ENCODE assay signal across 13 cellular contexts in genomic region chr3:120102674-120103073, GRCh38. TPM values are rescaled to one million over a fixed set of nuclear protein-coding genes. Genes with fewer than 3 reads are reported as not detected.
DNase-seq lines count a peak whose midpoint lies in the region; ATAC-seq and TF ChIP-seq lines count a peak whose summit lies in the region.
"Had no signal": no experiment of that assay in that cellular context is flagged by ENCODE, and none has a peak within 500 bp of the region (broad histone marks: within the 10 kb centered on the region; RNA-seq: fewer than 3 reads in every experiment).

No MANE protein-coding gene starts in this region.

- TF ChIP-seq CTCF in foreskin keratinocyte (conservative IDR thresholded peaks at IDR 0.05), result no peak
- no peak for TF ChIP-seq CTCF in upper lobe of right lung (IDR thresholded peaks at IDR 0.05)

- H3K4me3 ChIP-seq in upper lobe of right lung, result no peak overlapping the region
- H3K4me3 ChIP-seq: mucosa of descending colon, testis had no signal

- no peaks in the 10 kb centered on the region for H3K36me3 ChIP-seq in upper lobe of right lung

- H3K27me3 ChIP-seq in foreskin keratinocyte, result no peaks in the 10 kb centered on the region
- no peaks in the 10 kb centered on the region for H3K27me3 ChIP-seq in upper lobe of right lung
- H3K27me3 ChIP-seq: testis had no signal

- peak overlapping the region; percentile 83 for H3K27ac ChIP-seq in foreskin keratinocyte
- no peak overlapping the region for H3K27ac ChIP-seq in upper lobe of right lung
- H3K27ac ChIP-seq: testis had no signal

- intact Hi-C loops in Right ventricle myocardium inferior (cut with DNase I) (no loop called here), cardiac septum (cut with DNase I) (no loop called here), upper lobe of right lung (cut with DNase I) (no loop called here)

- no peaks in the 10 kb centered on the region for H3K9me3 ChIP-seq in upper lobe of right lung
- H3K9me3 ChIP-seq: Caco-2, mucosa of descending colon, testis had no signal

- peak; percentile 52 for ATAC-seq in Right ventricle myocardium inferior
- peak; percentile 83 for ATAC-seq in foreskin keratinocyte
- ATAC-seq in upper lobe of right lung, result peak; percentile 58
- no peak for ATAC-seq in HG02970 (IDR thresholded peaks at IDR 0.05; ENCODE audit: low FRiP score, unreplicated experiment)
- ATAC-seq: mucosa of descending colon had no signal

- H3K4me1 ChIP-seq in foreskin keratinocyte, result peaks cover 34% of the 10 kb centered on the region
- no peaks in the 10 kb centered on the region for H3K4me1 ChIP-seq in upper lobe of right lung
- H3K4me1 ChIP-seq: testis had no signal

- DNase-seq in Right ventricle myocardium inferior (ENCODE audit: missing footprints) (no peak), cardiac septum (ENCODE audit: low spot score) (no peak), NCI-H446 treated with DMSO at 0.1 percent for 48 hours (lab: John Stamatoyannopoulos, UW) (peak; percentile 93), foreskin keratinocyte (peak; percentile 79 to 89), upper lobe of right lung (no peak), SIG-M5 (lab: John Stamatoyannopoulos, UW) (no peak), NCI-H82 (lab: John Stamatoyannopoulos, UW) (no peak)
- DNase-seq: activated CD4-positive, alpha-beta T cell treated with anti-CD3 and anti-CD28 coated beads for 48 hours; Caco-2; foreskin fibroblast; mucosa of descending colon; testis had no signal

RNA-seq across cellular contexts. Expression of gene GSK3B, which starts 8.4 kb away (rescaled TPM):
- total RNA-seq in Right ventricle myocardium inferior, result 40.0 TPM
- 46.8 TPM for total RNA-seq in cardiac septum
- total RNA-seq in foreskin keratinocyte, result 92.4 and 96.0 TPM in 2 replicates
- 34.6 and 37.2 TPM in 2 replicates for polyA plus RNA-seq in foreskin keratinocyte
- 55.2 TPM for total RNA-seq in upper lobe of right lung

Comparison
In these comparisons a context has a peak if more than half of its experiments do, and no peak if none do; other contexts are left out.
1. DNase-seq: peak in NCI-H446 treated with DMSO at 0.1 percent for 48 hours (single experiment) and foreskin keratinocyte (2 of 2); none in Right ventricle myocardium inferior (single experiment), cardiac septum (single experiment), upper lobe of right lung (single experiment), SIG-M5 (single experiment) and NCI-H82 (single experiment).